In the genomic region with DNA sequence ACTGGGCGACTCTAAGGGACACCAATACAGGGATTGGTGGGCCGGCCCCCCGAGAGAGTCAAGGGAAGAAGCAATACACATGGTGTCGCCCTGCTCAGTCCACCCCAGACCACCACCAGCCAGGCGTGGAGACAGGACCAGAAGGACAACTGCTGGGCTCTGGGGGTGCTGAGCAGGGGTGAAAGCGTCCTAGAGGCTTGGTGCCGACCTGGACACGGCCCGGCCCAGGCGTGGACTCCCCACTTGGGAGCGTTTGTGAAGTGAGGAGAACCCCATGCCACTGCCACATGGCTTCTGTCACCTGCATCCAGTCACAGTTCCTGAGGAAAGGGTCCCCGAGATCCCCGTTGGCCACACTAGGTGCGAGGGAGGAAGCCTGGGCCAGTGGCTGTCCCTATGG, we compare ENCODE assay signal across 17 cellular contexts. TPM values are rescaled to one million over a fixed set of nuclear protein-coding genes. Genes with fewer than 3 reads are reported as not detected.
DNase-seq lines count a peak whose midpoint lies in the region; ATAC-seq and TF ChIP-seq lines count a peak whose summit lies in the region.
"Had no signal": no experiment of that assay in that cellular context is flagged by ENCODE, and none has a peak within 500 bp of the region (broad histone marks: within the 10 kb centered on the region; RNA-seq: fewer than 3 reads in every experiment).

No MANE protein-coding gene starts in this region.

- TF ChIP-seq CTCF in natural killer cell (IDR thresholded peaks at IDR 0.05): no peak
- TF ChIP-seq CTCF in type B pancreatic cell (conservative IDR thresholded peaks at IDR 0.05): no peak
- no peak for TF ChIP-seq CTCF in mesothelial cell of epicardium (IDR thresholded peaks at IDR 0.05; ENCODE audit: unreplicated experiment)

- H3K4me3 ChIP-seq in BLaER1 treated with 17β-estradiol and CSF1 and Interleukin-3, amounts not matched to agents 10 nM and 100 nM: no peak overlapping the region
- H3K4me3 ChIP-seq: A549 had no signal

- ATAC-seq in activated T-helper 17 cell treated with anti-CD3 and anti-CD28 coated beads, Interleukin-2, amount 50 U/mL, for 72 hours (replicated peaks): no peak
- no peak for ATAC-seq in natural killer cell
- ATAC-seq: A549 had no signal

- H3K9me3 ChIP-seq in BLaER1 treated with 17β-estradiol and CSF1 and Interleukin-3, amounts not matched to agents 10 nM and 100 nM (replicated peaks in 1 of 11): peaks cover 0 to 7% (median 0%) of the 10 kb centered on the region in 11 experiments; a peak in 1 of 22 replicates
- H3K9me3 ChIP-seq: BLaER1, Peyer's patch had no signal

- H3K27me3 Mint-ChIP-seq in activated T-cell treated with anti-CD3 and anti-CD28 coated beads, Interleukin-2, amount 50 U/mL, for 24 hours: peaks cover 60% of the 10 kb centered on the region
- H3K27me3 Mint-ChIP-seq in activated T-helper 17 cell treated with anti-CD3 and anti-CD28 coated beads, Interleukin-2, amount 50 U/mL, for 72 hours: peaks cover 26% of the 10 kb centered on the region
- H3K27me3 Mint-ChIP-seq in natural killer cell (ENCODE audit: low read depth in 2 of 2) (peaks cover 50 to 57% of the 10 kb centered on the region in 2 donors), type B pancreatic cell (peaks cover 23% of the 10 kb centered on the region), mesothelial cell of epicardium (ENCODE audit: low read depth) (peaks cover 22% of the 10 kb centered on the region)

- no peak overlapping the region for H3K27ac Mint-ChIP-seq in activated T-cell treated with anti-CD3 and anti-CD28 coated beads, Interleukin-2, amount 50 U/mL, for 24 hours
- H3K27ac Mint-ChIP-seq in activated T-helper 17 cell treated with anti-CD3 and anti-CD28 coated beads, Interleukin-2, amount 50 U/mL, for 72 hours: no peak overlapping the region
- H3K27ac Mint-ChIP-seq in natural killer cell (no peak overlapping the region), type B pancreatic cell (no peak overlapping the region), mesothelial cell of epicardium (no peak overlapping the region)

- peaks cover 14% of the 10 kb centered on the region for H3K4me1 Mint-ChIP-seq in activated T-cell treated with anti-CD3 and anti-CD28 coated beads, Interleukin-2, amount 50 U/mL, for 24 hours (ENCODE audit: low read depth)
- H3K4me1 Mint-ChIP-seq in activated T-helper 17 cell treated with anti-CD3 and anti-CD28 coated beads, Interleukin-2, amount 50 U/mL, for 72 hours: peaks cover 4% of the 10 kb centered on the region
- H3K4me1 Mint-ChIP-seq in natural killer cell: peaks cover 5 to 13% of the 10 kb centered on the region in 2 donors
- peaks cover 12% of the 10 kb centered on the region for H3K4me1 Mint-ChIP-seq in type B pancreatic cell (ENCODE audit: unreplicated experiment)
- peaks cover 1% of the 10 kb centered on the region for H3K4me1 Mint-ChIP-seq in mesothelial cell of epicardium

- H3K27ac ChIP-seq in BLaER1 treated with 17β-estradiol and CSF1 and Interleukin-3, amounts not matched to agents 10 nM and 100 nM: no peak overlapping the region; a peak in 2 of 22 replicates
- H3K27ac ChIP-seq: A549, Peyer's patch had no signal

- 0 out of 22 replicates have a peak, but pooled peaks cover 0 to 5% (median 0%) of the 10 kb centered on the region in 11 experiments for H4K20me1 ChIP-seq in BLaER1 treated with 17β-estradiol and CSF1 and Interleukin-3, amounts not matched to agents 10 nM and 100 nM
- H4K20me1 ChIP-seq: BLaER1 had no signal

- H3K9ac ChIP-seq in BLaER1 treated with 17β-estradiol and CSF1 and Interleukin-3, amounts not matched to agents 10 nM and 100 nM: peak overlapping the region in 1 of 11 experiments; percentile 78; a peak in 1 of 22 replicates

- H3K4me3 Mint-ChIP-seq in activated T-cell treated with anti-CD3 and anti-CD28 coated beads, Interleukin-2, amount 50 U/mL, for 24 hours: peak overlapping the region; percentile 12
- peak overlapping the region; percentile 43 for H3K4me3 Mint-ChIP-seq in activated T-helper 17 cell treated with anti-CD3 and anti-CD28 coated beads, Interleukin-2, amount 50 U/mL, for 72 hours
- peak overlapping the region; percentile 74 for H3K4me3 Mint-ChIP-seq in natural killer cell
- no peak overlapping the region for H3K4me3 Mint-ChIP-seq in type B pancreatic cell
- H3K4me3 Mint-ChIP-seq in mesothelial cell of epicardium: no peak overlapping the region

- H3K36me3 ChIP-seq in BLaER1 treated with 17β-estradiol and CSF1 and Interleukin-3, amounts not matched to agents 10 nM and 100 nM: no peaks in the 10 kb centered on the region
- H3K36me3 ChIP-seq: BLaER1, Peyer's patch had no signal

- H3K27me3 ChIP-seq in BLaER1 treated with 17β-estradiol and CSF1 and Interleukin-3, amounts not matched to agents 10 nM and 100 nM: peaks cover 0 to 3% (median 0%) of the 10 kb centered on the region in 11 experiments; a peak in 1 of 22 replicates
- H3K27me3 ChIP-seq: BLaER1 had no signal

- intact Hi-C loops in natural killer cell (cut with micrococcal nuclease): no loop called here

- DNase-seq in activated T-cell treated with anti-CD3 and anti-CD28 coated beads, Interleukin-2, amount 50 U/mL, for 24 hours: no peak
- DNase-seq in activated T-cell treated with anti-CD3 and anti-CD28 coated beads for 4 hours (no peak), natural killer cell (no peak), type B pancreatic cell (ENCODE audit: extremely low spot score, unreplicated experiment) (no peak), mesothelial cell of epicardium (ENCODE audit: low spot score in 2 of 2, unreplicated experiment in 2 of 2) (no peak), hepatic stellate cell (ENCODE audit: low spot score) (no peak)
- DNase-seq: DND-41; KBM-7; NCI-H1694 treated with DMSO at 0.1 percent for 48 hours; NCI-H510A; NCI-H748 treated with DMSO at 0.1 percent for 48 hours; NK-92 treated with Interleukin-12 subunit alpha and Interleukin-12 subunit beta, amount 100 ng/mL, for 24 hours; Peyer's patch had no signal

- H3K36me3 Mint-ChIP-seq in activated T-cell treated with anti-CD3 and anti-CD28 coated beads, Interleukin-2, amount 50 U/mL, for 24 hours (ENCODE audit: low read depth): no peaks in the 10 kb centered on the region
- no peaks in the 10 kb centered on the region for H3K36me3 Mint-ChIP-seq in activated T-helper 17 cell treated with anti-CD3 and anti-CD28 coated beads, Interleukin-2, amount 50 U/mL, for 72 hours (ENCODE audit: low read depth)
- H3K36me3 Mint-ChIP-seq in natural killer cell (no peaks in the 10 kb centered on the region), type B pancreatic cell (no peaks in the 10 kb centered on the region), mesothelial cell of epicardium (no peaks in the 10 kb centered on the region)

- peaks cover 13 to 41% (median 21%) of the 10 kb centered on the region in 10 experiments for H3K4me1 ChIP-seq in BLaER1 treated with 17β-estradiol and CSF1 and Interleukin-3, amounts not matched to agents 10 nM and 100 nM
- H3K4me1 ChIP-seq: A549 had no signal

- peak overlapping the region in 8 of 11 experiments; percentile 96 to 99 (median 98); a peak in 9 of 22 replicates for H3K4me2 ChIP-seq in BLaER1 treated with 17β-estradiol and CSF1 and Interleukin-3, amounts not matched to agents 10 nM and 100 nM
- H3K4me2 ChIP-seq: A549 had no signal

- no peaks in the 10 kb centered on the region for H3K9me3 Mint-ChIP-seq in activated T-cell treated with anti-CD3 and anti-CD28 coated beads, Interleukin-2, amount 50 U/mL, for 24 hours
- no peaks in the 10 kb centered on the region for H3K9me3 Mint-ChIP-seq in activated T-helper 17 cell treated with anti-CD3 and anti-CD28 coated beads, Interleukin-2, amount 50 U/mL, for 72 hours
- H3K9me3 Mint-ChIP-seq in natural killer cell (no peaks in the 10 kb centered on the region), type B pancreatic cell (no peaks in the 10 kb centered on the region), mesothelial cell of epicardium (peaks cover 5% of the 10 kb centered on the region)

RNA-seq across cellular contexts. Expression of gene ITM2C, which starts 35.4 kb away (rescaled TPM):
- total RNA-seq in activated T-helper 17 cell treated with anti-CD3 and anti-CD28 coated beads, Interleukin-2, amount 50 U/mL, for 72 hours: 10 to 100 TPM; 28.7 to 45.0 TPM
- total RNA-seq in natural killer cell (10 to 100 TPM in 1 of 3 donors, 1 to 10 TPM in 2; 4.7 to 36.3 (median 5.1) TPM), type B pancreatic cell (ENCODE audit: low replicate concordance) (211 and 285 TPM in 2 replicates), mesothelial cell of epicardium (269 to 275 TPM (median 270 TPM) in 3 replicates)

Comparison
In these comparisons a context has a peak if more than half of its experiments do, and no peak if none do; other contexts are left out.
1. H3K4me3 Mint-ChIP-seq: peak in activated T-cell treated with anti-CD3 and anti-CD28 coated beads, Interleukin-2, amount 50 U/mL, for 24 hours (single experiment), activated T-helper 17 cell treated with anti-CD3 and anti-CD28 coated beads, Interleukin-2, amount 50 U/mL, for 72 hours (single experiment) and natural killer cell (single experiment); none in type B pancreatic cell (single experiment) and mesothelial cell of epicardium (single experiment).